Comparison of ENCODE assay signal across 9 cellular contexts in the genomic region with DNA sequence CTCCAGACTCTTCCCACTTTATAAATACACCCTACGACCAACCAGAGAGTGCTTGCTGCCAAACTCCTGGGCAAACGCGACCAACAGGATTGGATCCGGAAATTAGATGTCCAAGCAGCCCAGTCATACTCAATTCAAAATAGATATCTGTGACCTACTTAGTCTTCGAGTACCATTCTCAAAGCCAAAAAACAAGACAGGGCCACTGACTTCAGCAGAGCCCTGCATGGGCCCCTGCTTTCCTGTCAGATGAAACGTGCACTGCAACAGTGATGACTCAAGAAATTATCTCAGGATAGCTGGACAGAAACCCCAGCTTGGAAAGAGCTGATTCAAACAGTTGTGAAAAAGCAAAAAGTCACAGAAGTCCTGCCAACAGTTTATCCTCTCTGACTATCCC. TPM values are rescaled to one million over a fixed set of nuclear protein-coding genes. Genes with fewer than 3 reads are reported as not detected.
DNase-seq lines count a peak whose midpoint lies in the region; ATAC-seq and TF ChIP-seq lines count a peak whose summit lies in the region.
"Had no signal": no experiment of that assay in that cellular context is flagged by ENCODE, and none has a peak within 500 bp of the region (broad histone marks: within the 10 kb centered on the region; RNA-seq: fewer than 3 reads in every experiment).

No MANE protein-coding gene starts in this region.

- DNase-seq in activated T-cell treated with anti-CD3 and anti-CD28 coated beads, Interleukin-2, amount 50 U/mL, for 24 hours: no peak
- DNase-seq in activated T-cell treated with anti-CD3 and anti-CD28 coated beads, Interleukin-2, amount 50 U/mL, for 48 hours: no peak
- DNase-seq in choroid plexus epithelial cell (ENCODE audit: low read depth) (peak; percentile 64), spleen (no peak), sciatic nerve (ENCODE audit: low spot score) (no peak), mucosa of descending colon (no peak)
- DNase-seq: kidney had no signal

- intact Hi-C loops in spleen (cut with DNase I; ENCODE audit: low total_unique reads): no loop called here
- intact Hi-C loops in sciatic nerve (cut with DNase I): no loop called here
- intact Hi-C loops in mucosa of descending colon (cut with DNase I, micrococcal nuclease): no loop called here

- peaks cover 29 to 99% (median 71%) of the 10 kb centered on the region in 6 donors for H3K4me1 ChIP-seq in spleen
- H3K4me1 ChIP-seq in mucosa of descending colon (ENCODE audit: low read depth): peaks cover 37% of the 10 kb centered on the region

- peak overlapping the region in 5 of 8 donors; percentile 60 to 85 (median 82) for H3K27ac ChIP-seq in spleen

- H3K4me3 ChIP-seq in choroid plexus epithelial cell (ENCODE audit: low read depth, low read length) (no peak overlapping the region), spleen (no peak overlapping the region), mucosa of descending colon (no peak overlapping the region)

- no peaks in the 10 kb centered on the region for H3K27me3 ChIP-seq in spleen (replicated peaks in 1 of 7)

- no peaks in the 10 kb centered on the region for H3K27me3 Mint-ChIP-seq in activated T-cell treated with anti-CD3 and anti-CD28 coated beads, Interleukin-2, amount 50 U/mL, for 24 hours
- no peaks in the 10 kb centered on the region for H3K27me3 Mint-ChIP-seq in IgD-negative memory B cell

- no peak for TF ChIP-seq POLR2A in spleen (IDR thresholded peaks at IDR 0.05)

- H3K36me3 ChIP-seq in spleen (no peaks in the 10 kb centered on the region), mucosa of descending colon (ENCODE audit: low read depth) (no peaks in the 10 kb centered on the region)

- H3K4me3 Mint-ChIP-seq in activated T-cell treated with anti-CD3 and anti-CD28 coated beads, Interleukin-2, amount 50 U/mL, for 24 hours: no peak overlapping the region
- peak overlapping the region in 3 of 4 donors; percentile 29 to 78 (median 53) for H3K4me3 Mint-ChIP-seq in IgD-negative memory B cell

- ATAC-seq in sciatic nerve (no peak), GM19328 (IDR thresholded peaks at IDR 0.05; ENCODE audit: unreplicated experiment) (no peak), mucosa of descending colon (no peak)

- peaks cover 71% of the 10 kb centered on the region for H3K4me1 Mint-ChIP-seq in activated T-cell treated with anti-CD3 and anti-CD28 coated beads, Interleukin-2, amount 50 U/mL, for 24 hours (ENCODE audit: low read depth)
- peaks cover 49 to 63% (median 54%) of the 10 kb centered on the region in 3 donors for H3K4me1 Mint-ChIP-seq in IgD-negative memory B cell

- H3K9me3 Mint-ChIP-seq in activated T-cell treated with anti-CD3 and anti-CD28 coated beads, Interleukin-2, amount 50 U/mL, for 24 hours: no peaks in the 10 kb centered on the region
- no peaks in the 10 kb centered on the region for H3K9me3 Mint-ChIP-seq in IgD-negative memory B cell

- TF ChIP-seq CTCF in choroid plexus epithelial cell (conservative IDR thresholded peaks at IDR 0.05; ENCODE audit: low read depth, low read length) (no peak), spleen (IDR thresholded peaks at IDR 0.05 in 8 of 11, conservative IDR thresholded peaks at IDR 0.05 in 3 of 11) (no peak), mucosa of descending colon (IDR thresholded peaks at IDR 0.05) (no peak)

- H3K36me3 Mint-ChIP-seq in activated T-cell treated with anti-CD3 and anti-CD28 coated beads, Interleukin-2, amount 50 U/mL, for 24 hours (ENCODE audit: low read depth): no peaks in the 10 kb centered on the region
- no peaks in the 10 kb centered on the region for H3K36me3 Mint-ChIP-seq in IgD-negative memory B cell

- H3K27ac Mint-ChIP-seq in activated T-cell treated with anti-CD3 and anti-CD28 coated beads, Interleukin-2, amount 50 U/mL, for 24 hours: peak overlapping the region; percentile 72
- H3K27ac Mint-ChIP-seq in IgD-negative memory B cell: peak overlapping the region in 2 of 3 donors; percentile 13 to 90

- 46 to 72% (median 46%) methylated on average over 6 of the region's 6 CpGs for WGBS in spleen, 5 donors

- H3K9me3 ChIP-seq in spleen (no peaks in the 10 kb centered on the region), mucosa of descending colon (no peaks in the 10 kb centered on the region)

RNA-seq across cellular contexts. Expression of a gene that starts 17.6 kb away (rescaled TPM):
- polyA plus RNA-seq in IgD-negative memory B cell (8.0 TPM), spleen (10 to 100 TPM; 21.8 to 71.5 (median 51.1) TPM)
- total RNA-seq in spleen (10 to 100 TPM; 48.1 to 74.1 (median 52.8) TPM), sciatic nerve (12.3 TPM), mucosa of descending colon (10 to 100 TPM; 37.5 to 75.4 (median 41.5) TPM)
